ENCODE assay signal across 21 cellular contexts in genomic region chr1:214895226-214895625, GRCh38.
DNase-seq lines count a peak whose midpoint lies in the region; ATAC-seq and TF ChIP-seq lines count a peak whose summit lies in the region.
"Had no signal": no experiment of that assay in that cellular context is flagged by ENCODE, and none has a peak within 500 bp of the region (broad histone marks: within the 10 kb centered on the region; RNA-seq: fewer than 3 reads in every experiment).

No MANE protein-coding gene starts in this region.

- no peaks in the 10 kb centered on the region for H3K79me2 ChIP-seq in mammary epithelial cell (ENCODE audit: insufficient read depth, low read length)

- WGBS in mammary epithelial cell (ENCODE audit: low coverage, missing lambda C conversion rate), result 57% methylated on average over 4 of the region's 4 CpGs

- H3K27me3 ChIP-seq in mammary epithelial cell (ENCODE audit: insufficient read depth, low read length), result no peaks in the 10 kb centered on the region
- H3K27me3 ChIP-seq: BE2C, MG63 had no signal

- H3K9me3 ChIP-seq in mammary epithelial cell (replicated peaks; ENCODE audit: insufficient read depth, low read length), result no peaks in the 10 kb centered on the region
- H3K9me3 ChIP-seq: BE2C, Caco-2, MG63 had no signal

- H2AFZ ChIP-seq in mammary epithelial cell (ENCODE audit: low read depth, low read length), result peak overlapping the region; percentile 61

- no peaks in the 10 kb centered on the region for H3K27me3 Mint-ChIP-seq in MCF 10A (ENCODE audit: insufficient read depth, unreplicated experiment)
- H3K27me3 Mint-ChIP-seq: CD4-positive, CD25-positive, alpha-beta regulatory T cell had no signal

- peaks cover 9% of the 10 kb centered on the region for H3K9me3 Mint-ChIP-seq in MCF 10A (ENCODE audit: unreplicated experiment)

- H3K36me3 ChIP-seq in mammary epithelial cell (ENCODE audit: insufficient read depth, low read length), result no peaks in the 10 kb centered on the region
- H3K36me3 ChIP-seq: BE2C, MG63 had no signal

- CTCF ChIA-PET in mammary epithelial cell (lab: Charles Lee; ENCODE audit: low non-redundant PET) (no interaction called here), MCF 10A (lab: Yijun Ruan, JAX) (no interaction called here)

- no peak overlapping the region for H3K4me3 ChIP-seq in mammary epithelial cell (replicated peaks in 1 of 3; ENCODE audit: insufficient read depth in 1 of 3, low read depth in 2 of 3, low read length in 3 of 3)
- H3K4me3 ChIP-seq: MG63 had no signal

- H3K36me3 Mint-ChIP-seq in MCF 10A (ENCODE audit: insufficient read depth, unreplicated experiment), result no peaks in the 10 kb centered on the region
- H3K36me3 Mint-ChIP-seq: CD4-positive, CD25-positive, alpha-beta regulatory T cell had no signal

- BruUV-seq in mammary epithelial cell (replicated peaks; lab: Mats Ljungman, UMichigan) (no TSS peak), MCF 10A (replicated peaks; lab: Mats Ljungman, UMichigan) (no TSS peak)

- intact Hi-C loops in mammary epithelial cell (cut with micrococcal nuclease), result no loop called here
- intact Hi-C loops in MCF 10A (cut with micrococcal nuclease), result no loop called here

- no peak overlapping the region for H3K27ac Mint-ChIP-seq in MCF 10A (ENCODE audit: low read depth, unreplicated experiment)
- H3K27ac Mint-ChIP-seq: CD4-positive, CD25-positive, alpha-beta regulatory T cell had no signal

- no peaks in the 10 kb centered on the region for H3K4me1 Mint-ChIP-seq in MCF 10A (ENCODE audit: insufficient read depth, unreplicated experiment)
- H3K4me1 Mint-ChIP-seq: CD4-positive, CD25-positive, alpha-beta regulatory T cell had no signal

- H3K4me1 ChIP-seq in mammary epithelial cell (ENCODE audit: insufficient read depth, low read length), result no peaks in the 10 kb centered on the region
- H3K4me1 ChIP-seq: BE2C, Caco-2 had no signal

- in situ Hi-C loops in mammary epithelial cell (cut with MboI; ENCODE audit: low sequenced_read_pairs in 2 of 2), result no loop called here

- POLR2A ChIA-PET in MCF 10A (lab: Yijun Ruan, JAX), result interaction anchor here (0.7 kb wide), 1 partner anchor 166 kb away, joined by 3 read pairs; no protein-coding TSS in a partner anchor

- no peaks in the 10 kb centered on the region for H4K20me1 ChIP-seq in mammary epithelial cell (ENCODE audit: insufficient read depth, low read length)

- dilution Hi-C loops in mammary epithelial cell (cut with HindIII; ENCODE audit: low sequenced_read_pairs), result no loop called here

- TF ChIP-seq CTCF in mammary epithelial cell (conservative IDR thresholded peaks at IDR 0.05 in 1 of 2, IDR thresholded peaks at IDR 0.05 in 1 of 2; ENCODE audit: extremely low read depth in 1 of 2, insufficient read depth in 1 of 2, low read depth in 1 of 2, low read length in 2 of 2), result no peak
- TF ChIP-seq CTCF in MCF 10A (IDR thresholded peaks at IDR 0.05; ENCODE audit: unreplicated experiment), result no peak

- no peak overlapping the region for H3K27ac ChIP-seq in mammary epithelial cell (ENCODE audit: insufficient read depth, low read depth, low read length)

- no peak overlapping the region for H3K4me3 Mint-ChIP-seq in MCF 10A (ENCODE audit: unreplicated experiment)
- H3K4me3 Mint-ChIP-seq: CD4-positive, CD25-positive, alpha-beta regulatory T cell had no signal

- no peak overlapping the region for H3K4me2 ChIP-seq in mammary epithelial cell (ENCODE audit: insufficient read depth, low read depth, low read length)

- no peak overlapping the region for H3K9ac ChIP-seq in mammary epithelial cell (ENCODE audit: insufficient read depth, low read length)

- no peak for DNase-seq in mammary epithelial cell
- DNase-seq in MCF 10A (ENCODE audit: unreplicated experiment), result no peak
- peak; percentile 75 for DNase-seq in astrocyte of the hippocampus (ENCODE audit: low read depth, low spot score)
- DNase-seq in kidney tubule cell (ENCODE audit: low spot score), result peak; percentile 66
- DNase-seq in NCI-H345 (lab: John Stamatoyannopoulos, UW), result no peak
- no peak for DNase-seq in NCI-H1694 (lab: John Stamatoyannopoulos, UW)
- DNase-seq in NK-92 treated with Interleukin-12 subunit alpha and Interleukin-12 subunit beta, amount 100 ng/mL, for 24 hours (lab: John Stamatoyannopoulos, UW), result no peak
- DNase-seq: 8988T; BE2C; Caco-2; CD4-positive, CD25-positive, alpha-beta regulatory T cell; DMS53; H7; MG63; NCI-H1048; NCI-H1436 treated with DMSO at 0.1 percent for 48 hours; NCI-H2029 treated with DMSO at 0.1 percent for 48 hours; NCI-H510A; NCI-H748 treated with DMSO at 0.1 percent for 48 hours; Right ventricle myocardium superior had no signal

- no peak for ATAC-seq in GM19035 (IDR thresholded peaks at IDR 0.05; ENCODE audit: unreplicated experiment)

Comparison
In these comparisons a context has a peak if more than half of its experiments do, and no peak if none do; other contexts are left out.
1. DNase-seq: peak in astrocyte of the hippocampus (single experiment) and kidney tubule cell (single experiment); none in mammary epithelial cell (single experiment), MCF 10A (single experiment), NCI-H345 (single experiment), NCI-H1694 (single experiment) and NK-92 treated with Interleukin-12 subunit alpha and Interleukin-12 subunit beta, amount 100 ng/mL, for 24 hours (single experiment).